In genomic region chr1:204340137-204340536, GRCh38 we compare ENCODE assay signal across 16 cellular contexts. TPM values are rescaled to one million over a fixed set of nuclear protein-coding genes. Genes with fewer than 3 reads are reported as not detected.
DNase-seq lines count a peak whose midpoint lies in the region; ATAC-seq, FAIRE-seq and TF ChIP-seq lines count a peak whose summit lies in the region.
"Had no signal": no experiment of that assay in that cellular context is flagged by ENCODE, and none has a peak within 500 bp of the region (broad histone marks: within the 10 kb centered on the region; RNA-seq: fewer than 3 reads in every experiment).

No MANE protein-coding gene starts in this region.

- FAIRE-seq in D721Med (lab: Jason Lieb, UNC) = peak; percentile 55

- no peak for TF ChIP-seq CTCF in D721Med (IDR thresholded peaks at IDR 0.05; ENCODE audit: insufficient read depth, missing control alignments)

- peak; percentile 89 for DNase-seq in D721Med (ENCODE audit: insufficient read length, low spot score)
- DNase-seq in NCI-H1417 treated with DMSO at 0.1 percent for 48 hours (lab: John Stamatoyannopoulos, UW) = peak; percentile 100
- DNase-seq in NCI-H2227 (lab: John Stamatoyannopoulos, UW; ENCODE audit: unreplicated experiment) = peak; percentile 87
- peak; percentile 53 for DNase-seq in medulla oblongata (ENCODE audit: extremely low spot score)
- DNase-seq in occipital lobe (lab: John Stamatoyannopoulos, UW) = no peak
- DNase-seq: activated CD4-positive, alpha-beta T cell treated with anti-CD3 and anti-CD28 coated beads for 4 hours; activated naive CD8-positive, alpha-beta T cell treated with anti-CD3 and anti-CD28 coated beads, Interleukin-2, amount 10 ng/mL, durations not matched to agents 7 days and 5 days; Calu3; effector memory CD4-positive, alpha-beta T cell; mesendoderm; Right ventricle myocardium superior; T1000; upper lobe of right lung had no signal

- no peak for ATAC-seq in GM21576 (IDR thresholded peaks at IDR 0.05; ENCODE audit: unreplicated experiment)
- no peak for ATAC-seq in HG02623 (IDR thresholded peaks at IDR 0.05; ENCODE audit: unreplicated experiment)
- ATAC-seq in GM18868 (IDR thresholded peaks at IDR 0.05; ENCODE audit: unreplicated experiment) = no peak
- ATAC-seq: upper lobe of right lung had no signal

RNA-seq across cellular contexts. Expression of gene PLEKHA6, which starts 19.6 kb away (rescaled TPM):
- 7.5 TPM for total RNA-seq in occipital lobe
